Comparison of ENCODE assay signal across 19 cellular contexts in the genomic region with DNA sequence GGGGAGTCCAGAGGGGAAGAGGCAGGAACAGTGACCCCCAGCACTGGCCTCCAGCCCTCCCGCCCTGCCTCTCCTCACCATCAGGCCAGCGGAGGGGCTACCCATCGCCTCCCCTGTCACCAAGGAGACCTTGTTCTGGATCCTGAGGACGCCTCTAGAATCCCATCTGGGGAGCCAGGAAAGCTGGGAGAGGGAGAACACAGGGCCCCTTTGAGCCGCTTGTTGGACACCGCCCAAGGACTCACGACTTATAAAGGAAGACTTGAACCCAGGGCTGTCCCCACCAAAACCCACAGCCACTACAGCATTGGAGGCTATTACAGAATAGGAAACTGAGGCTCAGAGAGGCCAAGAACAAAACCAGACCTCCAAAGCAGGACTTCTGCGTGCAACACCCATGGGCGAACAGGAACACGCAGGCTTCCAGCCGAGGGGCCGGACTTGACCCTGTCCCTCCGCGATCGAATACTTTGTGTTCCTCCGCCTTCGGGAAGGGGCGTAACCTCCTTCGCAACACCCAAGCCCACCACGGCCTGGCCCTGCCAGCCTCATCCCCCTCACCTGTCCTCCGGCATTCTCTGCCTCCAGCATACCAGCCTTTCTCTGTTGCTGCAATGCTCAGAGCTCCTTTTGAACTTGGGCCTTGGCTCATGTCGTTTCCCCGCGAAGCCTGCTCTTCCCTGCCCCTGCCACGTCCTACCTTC. TPM values are rescaled to one million over a fixed set of nuclear protein-coding genes. Genes with fewer than 3 reads are reported as not detected.
DNase-seq lines count a peak whose midpoint lies in the region; ATAC-seq and TF ChIP-seq lines count a peak whose summit lies in the region.
"Had no signal": no experiment of that assay in that cellular context is flagged by ENCODE, and none has a peak within 500 bp of the region (broad histone marks: within the 10 kb centered on the region; RNA-seq: fewer than 3 reads in every experiment).

No MANE protein-coding gene starts in this region.

- no peak for TF ChIP-seq CTCF in natural killer cell (IDR thresholded peaks at IDR 0.05)
- TF ChIP-seq CTCF in smooth muscle cell (IDR thresholded peaks at IDR 0.05; ENCODE audit: borderline replicate concordance, insufficient read depth, poor library complexity, severe bottlenecking), result no peak

- H2BK5ac ChIP-seq in mesenchymal stem cell (ENCODE audit: low read depth, low read length, poor library complexity, severe bottlenecking) (no peak overlapping the region), trophoblast cell (ENCODE audit: low read depth, low read length, poor library complexity) (no peak overlapping the region)

- H3F3A ChIP-seq in smooth muscle cell (ENCODE audit: low read depth), result peaks cover 11% of the 10 kb centered on the region

- peaks cover 9 to 11% of the 10 kb centered on the region in 2 donors for H3K27me3 Mint-ChIP-seq in natural killer cell treated with Interleukin-12 subunit alpha and Interleukin-12 subunit beta and Interleukin-15 and Interleukin-18, amount 100 ng/mL, for 72 hours
- H3K27me3 Mint-ChIP-seq in natural killer cell (ENCODE audit: low read depth in 2 of 2), result peaks cover 8 to 29% of the 10 kb centered on the region in 2 donors

- WGBS in mesenchymal stem cell, result 94% methylated on average over 25 of the region's 25 CpGs
- WGBS in trophoblast cell (ENCODE audit: extremely low coverage, insufficient coverage, insufficient read length), result no CpG with 5 or more reads among the region's 25 CpGs
- 94% methylated on average over 18 of the region's 25 CpGs for WGBS in smooth muscle cell (ENCODE audit: low lambda C conversion rate)

- H2BK120ac ChIP-seq in mesenchymal stem cell (ENCODE audit: low read depth, low read length) (no peak overlapping the region), trophoblast cell (ENCODE audit: insufficient read depth, low read length, poor library complexity) (no peak overlapping the region)

- peak overlapping the region in 1 of 2 experiments; percentile 63 for H3K4ac ChIP-seq in mesenchymal stem cell (ENCODE audit: low read depth in 1 of 2, low read length in 2 of 2)
- no peak overlapping the region for H3K4ac ChIP-seq in trophoblast cell (ENCODE audit: low read depth, low read length)

- peak overlapping the region in 1 of 2 experiments; percentile 38 for H2BK12ac ChIP-seq in mesenchymal stem cell (ENCODE audit: low read length in 2 of 2)
- H2BK12ac ChIP-seq in trophoblast cell (ENCODE audit: low read length), result no peak overlapping the region

- intact Hi-C loops in natural killer cell (cut with micrococcal nuclease), result no loop called here

- peak overlapping the region; percentile 31 for H2BK15ac ChIP-seq in mesenchymal stem cell (ENCODE audit: low read depth, poor library complexity, severe bottlenecking)

- H3K18ac ChIP-seq in mesenchymal stem cell (ENCODE audit: low read depth in 1 of 2, low read length in 2 of 2) (peak overlapping the region in 1 of 2 experiments; percentile 14), trophoblast cell (ENCODE audit: low read length) (no peak overlapping the region)

- H3K4me3 ChIP-seq in mesenchymal stem cell (ENCODE audit: insufficient read depth in 1 of 2, low read depth in 1 of 2, low read length in 2 of 2), result no peak overlapping the region
- H3K4me3 ChIP-seq in trophoblast cell (ENCODE audit: low read depth, low read length), result no peak overlapping the region
- no peak overlapping the region for H3K4me3 ChIP-seq in smooth muscle cell

- H3K27ac ChIP-seq in mesenchymal stem cell (ENCODE audit: low read length, poor library complexity, severe bottlenecking), result no peak overlapping the region
- H3K27ac ChIP-seq in trophoblast cell (ENCODE audit: low read depth, low read length), result no peak overlapping the region
- no peak overlapping the region for H3K27ac ChIP-seq in smooth muscle cell (ENCODE audit: low read depth)
- H3K27ac ChIP-seq: KMS-11 had no signal

- H3K36me3 ChIP-seq in mesenchymal stem cell (ENCODE audit: control insufficient read depth in 1 of 2, insufficient read depth in 2 of 2, low read depth in 1 of 2, low read length in 2 of 2), result no peaks in the 10 kb centered on the region
- no peaks in the 10 kb centered on the region for H3K36me3 ChIP-seq in trophoblast cell (ENCODE audit: control insufficient read depth in 1 of 2, insufficient read depth in 2 of 2, low read length in 2 of 2)
- no peaks in the 10 kb centered on the region for H3K36me3 ChIP-seq in smooth muscle cell (ENCODE audit: low read depth)
- H3K36me3 ChIP-seq: BE2C had no signal

- H3K9ac ChIP-seq in mesenchymal stem cell (ENCODE audit: low read length) (no peak overlapping the region), trophoblast cell (ENCODE audit: low read length) (no peak overlapping the region), smooth muscle cell (ENCODE audit: low read depth) (no peak overlapping the region)
- H3K9ac ChIP-seq: KMS-11 had no signal

- no peak overlapping the region for H3K27ac Mint-ChIP-seq in natural killer cell treated with Interleukin-12 subunit alpha and Interleukin-12 subunit beta and Interleukin-15 and Interleukin-18, amount 100 ng/mL, for 72 hours
- no peak overlapping the region for H3K27ac Mint-ChIP-seq in natural killer cell

- no peaks in the 10 kb centered on the region for H3K79me1 ChIP-seq in mesenchymal stem cell (replicated peaks; ENCODE audit: low read length, poor library complexity, severe bottlenecking)
- peaks cover 32% of the 10 kb centered on the region for H3K79me1 ChIP-seq in trophoblast cell (ENCODE audit: low read length)

- H3K9me3 Mint-ChIP-seq in natural killer cell treated with Interleukin-12 subunit alpha and Interleukin-12 subunit beta and Interleukin-15 and Interleukin-18, amount 100 ng/mL, for 72 hours, result no peaks in the 10 kb centered on the region
- no peaks in the 10 kb centered on the region for H3K9me3 Mint-ChIP-seq in natural killer cell
- H3K9me3 Mint-ChIP-seq: H9 had no signal

- no peak overlapping the region for H4K12ac ChIP-seq in trophoblast cell (ENCODE audit: low read depth, low read length)

- peak; percentile 15 for DNase-seq in natural killer cell treated with Interleukin-12 subunit alpha and Interleukin-12 subunit beta and Interleukin-15 and Interleukin-18, amount 100 ng/mL, for 72 hours (ENCODE audit: low spot score)
- DNase-seq in natural killer cell, result no peak
- DNase-seq in mesenchymal stem cell, result no peak
- no peak for DNase-seq in trophoblast cell
- no peak for DNase-seq in smooth muscle cell (lab: John Stamatoyannopoulos, UW; ENCODE audit: unreplicated experiment)
- DNase-seq in NCI-H345 treated with DMSO at 0.1 percent for 48 hours (lab: John Stamatoyannopoulos, UW; ENCODE audit: unreplicated experiment), result no peak
- DNase-seq in RKO (ENCODE audit: low spot score), result no peak
- DNase-seq: BE2C; H9; NCI-H1092 treated with DMSO at 0.1 percent for 48 hours; NCI-H1436 treated with DMSO at 0.1 percent for 48 hours; NCI-H1930; NCI-H2227 treated with DMSO at 0.1 percent for 48 hours; NCI-H524; NCI-H774; NK-92 treated with Interleukin-12 subunit alpha and Interleukin-12 subunit beta, amount 100 ng/mL, for 24 hours had no signal

- peak overlapping the region; percentile 80 for H4K91ac ChIP-seq in mesenchymal stem cell (ENCODE audit: low read length)
- no peak overlapping the region for H4K91ac ChIP-seq in trophoblast cell (ENCODE audit: low read depth, low read length)

- H3K23ac ChIP-seq in mesenchymal stem cell (ENCODE audit: low read length in 2 of 2) (no peak overlapping the region), trophoblast cell (ENCODE audit: low read length) (no peak overlapping the region)

- H2AFZ ChIP-seq in mesenchymal stem cell (ENCODE audit: low read depth, low read length) (no peak overlapping the region), trophoblast cell (ENCODE audit: insufficient read depth, low read length, poor library complexity) (no peak overlapping the region), smooth muscle cell (ENCODE audit: low read depth) (no peak overlapping the region)

- no peak overlapping the region for H3K4me3 Mint-ChIP-seq in natural killer cell treated with Interleukin-12 subunit alpha and Interleukin-12 subunit beta and Interleukin-15 and Interleukin-18, amount 100 ng/mL, for 72 hours
- H3K4me3 Mint-ChIP-seq in natural killer cell, result no peak overlapping the region

- no peak overlapping the region for H4K8ac ChIP-seq in mesenchymal stem cell (ENCODE audit: low read length)
- no peak overlapping the region for H4K8ac ChIP-seq in trophoblast cell (ENCODE audit: low read depth, low read length)

- peak overlapping the region; percentile 94 for H2AK5ac ChIP-seq in mesenchymal stem cell (ENCODE audit: low read length, severe bottlenecking)
- peak overlapping the region; percentile 37 for H2AK5ac ChIP-seq in trophoblast cell (ENCODE audit: low read length)

- H4K20me1 ChIP-seq in smooth muscle cell (ENCODE audit: low read depth), result no peaks in the 10 kb centered on the region

- H3K36me3 Mint-ChIP-seq in natural killer cell treated with Interleukin-12 subunit alpha and Interleukin-12 subunit beta and Interleukin-15 and Interleukin-18, amount 100 ng/mL, for 72 hours, result no peaks in the 10 kb centered on the region
- H3K36me3 Mint-ChIP-seq in natural killer cell, result no peaks in the 10 kb centered on the region

- H3K9me3 ChIP-seq in mesenchymal stem cell (ENCODE audit: control insufficient read depth, low read length), result no peaks in the 10 kb centered on the region
- no peaks in the 10 kb centered on the region for H3K9me3 ChIP-seq in trophoblast cell (ENCODE audit: insufficient read depth, low read depth, low read length)
- no peaks in the 10 kb centered on the region for H3K9me3 ChIP-seq in smooth muscle cell (replicated peaks; ENCODE audit: low read depth)
- H3K9me3 ChIP-seq: BE2C had no signal

- H3K27me3 ChIP-seq in mesenchymal stem cell (ENCODE audit: control insufficient read depth in 1 of 2, insufficient read depth in 1 of 2, low read length in 2 of 2) (peaks cover 0 to 3% of the 10 kb centered on the region in 2 experiments), trophoblast cell (ENCODE audit: insufficient read depth, low read length) (no peaks in the 10 kb centered on the region), smooth muscle cell (ENCODE audit: low read depth) (no peaks in the 10 kb centered on the region)
- H3K27me3 ChIP-seq: BE2C had no signal

- H3K4me1 Mint-ChIP-seq in natural killer cell treated with Interleukin-12 subunit alpha and Interleukin-12 subunit beta and Interleukin-15 and Interleukin-18, amount 100 ng/mL, for 72 hours (ENCODE audit: low read depth in 2 of 2), result peaks cover 10 to 12% of the 10 kb centered on the region in 2 donors
- H3K4me1 Mint-ChIP-seq in natural killer cell, result peaks cover 7 to 18% of the 10 kb centered on the region in 2 donors

- no peak for ATAC-seq in natural killer cell treated with Interleukin-12 subunit alpha and Interleukin-12 subunit beta and Interleukin-15 and Interleukin-18, amount 100 ng/mL, for 72 hours
- ATAC-seq in natural killer cell, result no peak
- ATAC-seq: SK-N-SH treated with all-trans-retinoic acid at 6 μM for 48 hours had no signal

- H3K4me1 ChIP-seq in mesenchymal stem cell (ENCODE audit: control insufficient read depth, insufficient read depth, low read depth, low read length) (peaks cover 48% of the 10 kb centered on the region), trophoblast cell (ENCODE audit: control insufficient read depth in 1 of 2, insufficient read depth in 2 of 2, low read length in 2 of 2) (peaks cover 28% of the 10 kb centered on the region in 2 experiments), smooth muscle cell (ENCODE audit: low read depth) (peaks cover 27% of the 10 kb centered on the region)

- H3K79me2 ChIP-seq in trophoblast cell (ENCODE audit: control insufficient read depth, insufficient read depth, low read length, poor library complexity) (peaks cover 4% of the 10 kb centered on the region), smooth muscle cell (ENCODE audit: low read depth) (no peaks in the 10 kb centered on the region)

- no peak overlapping the region for H3K4me2 ChIP-seq in mesenchymal stem cell (ENCODE audit: low read length, poor library complexity, severe bottlenecking)
- no peak overlapping the region for H3K4me2 ChIP-seq in trophoblast cell (ENCODE audit: low read length)
- H3K4me2 ChIP-seq in smooth muscle cell, result no peak overlapping the region
- H3K4me2 ChIP-seq: KMS-11 had no signal

- peak overlapping the region in 1 of 2 experiments; percentile 18 for H3K14ac ChIP-seq in mesenchymal stem cell (ENCODE audit: low read length in 2 of 2)
- H3K14ac ChIP-seq in trophoblast cell (ENCODE audit: low read length), result no peak overlapping the region

RNA-seq across cellular contexts. Expression of a gene that starts 54.2 kb away (rescaled TPM):
- not detected for total RNA-seq in natural killer cell treated with Interleukin-12 subunit alpha and Interleukin-12 subunit beta and Interleukin-15 and Interleukin-18, amount 100 ng/mL, for 72 hours
- total RNA-seq in natural killer cell, result not detected
- 0.03 TPM for polyA plus RNA-seq in mesenchymal stem cell (2013, experiment 1 of 2)
- 0.04 TPM for polyA plus RNA-seq in mesenchymal stem cell (2013, experiment 2 of 2)
- polyA plus RNA-seq in trophoblast cell (2013), result 0.07 TPM in 1 of 2 replicates, not detected in the other
- total RNA-seq in smooth muscle cell, result not detected in 2 replicates
- polyA plus RNA-seq in smooth muscle cell, result 0.59 TPM in 1 of 2 replicates, not detected in the other
- total RNA-seq: H9, HT1080 had no signal

RNA-seq across cellular contexts. Expression of a gene that starts 59.2 kb away (rescaled TPM):
- total RNA-seq in natural killer cell treated with Interleukin-12 subunit alpha and Interleukin-12 subunit beta and Interleukin-15 and Interleukin-18, amount 100 ng/mL, for 72 hours, result 10 to 100 TPM; 28.9 to 63.1 TPM
- 10 to 100 TPM; 17.1 to 23.5 (median 17.1) TPM for total RNA-seq in natural killer cell
- polyA plus RNA-seq in mesenchymal stem cell (2013, experiment 1 of 2), result 38.5 TPM
- polyA plus RNA-seq in mesenchymal stem cell (2013, experiment 2 of 2), result 39.6 TPM
- 31.8 and 32.6 TPM in 2 replicates for polyA plus RNA-seq in trophoblast cell (2013)
- 24.7 and 42.9 TPM in 2 replicates for total RNA-seq in smooth muscle cell
- 118 and 129 TPM in 2 replicates for polyA plus RNA-seq in smooth muscle cell
